In genomic region chr6:2714359-2714895, GRCh38 we compare ENCODE assay signal across 14 cellular contexts. TPM values are rescaled to one million over a fixed set of nuclear protein-coding genes. Genes with fewer than 3 reads are reported as not detected.
A peak's percentile ranks its signal among the peaks of the same experiment; 100 is the strongest.
DNase-seq lines count a peak whose midpoint lies in the region; ATAC-seq and TF ChIP-seq lines count a peak whose summit lies in the region.
"Had no signal": no experiment of that assay in that cellular context is flagged by ENCODE, and none has a peak within 500 bp of the region (broad histone marks: within the 10 kb centered on the region; RNA-seq: fewer than 3 reads in every experiment).

No MANE protein-coding gene starts in this region.

- H3K36me3 Mint-ChIP-seq in CD14-positive monocyte = peaks cover 0 to 3% of the 10 kb centered on the region in 2 donors

- H3K27me3 Mint-ChIP-seq in CD14-positive monocyte (ENCODE audit: low read depth in 3 of 3) = no peaks in the 10 kb centered on the region

- no peak overlapping the region for H3K4me3 Mint-ChIP-seq in CD14-positive monocyte
- H3K4me3 Mint-ChIP-seq: activated naive CD8-positive, alpha-beta T cell treated with anti-CD3 and anti-CD28 coated beads for 36 hours had no signal

- TF ChIP-seq CTCF in AG09319 (IDR thresholded peaks at IDR 0.05; ENCODE audit: low read depth, low read length) (no peak), CD14-positive monocyte (IDR thresholded peaks at IDR 0.05) (no peak)

- intact Hi-C loops in CD14-positive monocyte (cut with micrococcal nuclease) = no loop called here

- peaks cover 24% of the 10 kb centered on the region for H3K4me1 Mint-ChIP-seq in CD14-positive monocyte

- H3K9me3 Mint-ChIP-seq in CD14-positive monocyte = peaks cover 7 to 29% (median 18%) of the 10 kb centered on the region in 7 donors

- DNase-seq in AG09319 (ENCODE audit: extremely low read depth, low read depth) (peak; percentile 29), HS-5 (ENCODE audit: low read depth) (peak; percentile 94), brain pericyte (ENCODE audit: low read depth, low spot score) (peak; percentile 48), myocyte (ENCODE audit: low read depth) (peak; percentile 70), NCI-H82 (lab: John Stamatoyannopoulos, UW) (no peak), NCI-H1436 treated with DMSO at 0.1 percent for 48 hours (lab: John Stamatoyannopoulos, UW) (no peak), CD14-positive monocyte (ENCODE audit: low spot score) (no peak)
- DNase-seq: activated CD4-positive, alpha-beta T cell treated with anti-CD3 and anti-CD28 coated beads, Interleukin-2, amount 50 U/mL, for 4 hours; activated naive CD8-positive, alpha-beta T cell treated with anti-CD3 and anti-CD28 coated beads for 36 hours; Kasumi-1; lower lobe of right lung; NCI-H510A treated with DMSO at 0.1 percent for 48 hours; stimulated activated CD8-positive, alpha-beta memory T cell treated with anti-CD3 and anti-CD28 coated beads, Interleukin-4, amount 100 ng/mL, for 48 hours had no signal

- peak overlapping the region in 1 of 7 donors; percentile 45 for H3K27ac Mint-ChIP-seq in CD14-positive monocyte
- H3K27ac Mint-ChIP-seq: activated naive CD8-positive, alpha-beta T cell treated with anti-CD3 and anti-CD28 coated beads for 36 hours had no signal

- no peak for ATAC-seq in HG02970 (IDR thresholded peaks at IDR 0.05; ENCODE audit: low FRiP score, unreplicated experiment)
- ATAC-seq: lower lobe of right lung had no signal

RNA-seq across cellular contexts. Expression of gene MYLK4, which starts 36.3 kb away (rescaled TPM):
- total RNA-seq in myocyte = 5.6 and 9.4 TPM in 2 replicates
- polyA plus RNA-seq in myocyte (2012) = 1.1 TPM
- polyA plus RNA-seq in CD14-positive monocyte = under 1 TPM; 0.04 to 0.08 TPM

RNA-seq across cellular contexts. Expression of gene WRNIP1, which starts 50.8 kb away (rescaled TPM):
- total RNA-seq in myocyte = 105 and 133 TPM in 2 replicates
- 51.2 TPM for polyA plus RNA-seq in myocyte (2012)
- polyA plus RNA-seq in CD14-positive monocyte = 10 to 100 TPM; 17.5 to 17.8 TPM

Comparison
In these comparisons a context has a peak if more than half of its experiments do, and no peak if none do; other contexts are left out.
1. DNase-seq: peak in AG09319 (single experiment), HS-5 (single experiment), brain pericyte (single experiment) and myocyte (single experiment); none in NCI-H82 (single experiment), NCI-H1436 treated with DMSO at 0.1 percent for 48 hours (single experiment) and CD14-positive monocyte (single experiment).